1 cellular context compared by ENCODE assay signal in genomic region chr14:69151458-69152180, GRCh38.
TF ChIP-seq lines count a peak whose summit lies in the region.

No MANE protein-coding gene starts in this region.

TF ChIP-seq in HepG2, 621 proteins besides CTCF, POLR2A, EP300 and RAD21 (continued from another document):
- TF ChIP-seq NR2F6 (IDR thresholded peaks at IDR 0.05) (no peak), NR2F6 (CRISPR knock-in tag; IDR thresholded peaks at IDR 0.05) (peak; percentile 29; the same call in 1 of the 2 replicates), MED1 (CRISPR knock-in tag; IDR thresholded peaks at IDR 0.05) (peak; percentile 29; the same call in 1 of the 2 replicates), ZNF121 (CRISPR knock-in tag; IDR thresholded peaks at IDR 0.05) (no peak; the same call in 1 of the 2 replicates), GMEB1 (CRISPR knock-in tag; IDR thresholded peaks at IDR 0.05; ENCODE audit: borderline replicate concordance) (peak; percentile 54; the same call in 1 of the 2 replicates), HBP1 (CRISPR knock-in tag; IDR thresholded peaks at IDR 0.05; ENCODE audit: low read depth) (no peak), KDM5A (IDR thresholded peaks at IDR 0.05; ENCODE audit: borderline replicate concordance, low read length) (peak; percentile 68; the same call in 1 of the 2 replicates), CCDC6 (CRISPR knock-in tag; IDR thresholded peaks at IDR 0.05) (peak; percentile 49; the same call in 1 of the 2 replicates), ZNF607 (CRISPR knock-in tag; IDR thresholded peaks at IDR 0.05; ENCODE audit: borderline replicate concordance) (peak; percentile 74; the same call in 1 of the 2 replicates), NCOR1 (IDR thresholded peaks at IDR 0.05; ENCODE audit: borderline replicate concordance, low read length) (no peak), ZNF335 (CRISPR knock-in tag; IDR thresholded peaks at IDR 0.05) (no peak), U2AF1 (optimal IDR thresholded peaks at IDR 0.05; ENCODE audit: low read depth, low read length) (peak; percentile 93), ZBTB21 (CRISPR knock-in tag; IDR thresholded peaks at IDR 0.05) (no peak), HOXA5 (CRISPR knock-in tag; IDR thresholded peaks at IDR 0.05) (peak; percentile 40; the same call in 1 of the 2 replicates), ZNF256 (CRISPR knock-in tag; conservative IDR thresholded peaks at IDR 0.05) (peak; percentile 66; the same call in 1 of the 2 replicates), RFX3 (CRISPR knock-in tag; IDR thresholded peaks at IDR 0.05) (peak; percentile 44; the same call in 1 of the 2 replicates), ZNF792 (CRISPR knock-in tag; IDR thresholded peaks at IDR 0.05) (peak; percentile 18; the same call in 1 of the 2 replicates), FOXJ3 (CRISPR knock-in tag; IDR thresholded peaks at IDR 0.05; ENCODE audit: borderline replicate concordance) (no peak), KDM4B (CRISPR knock-in tag; IDR thresholded peaks at IDR 0.05) (0 out of 2 replicates have a peak, but pooled peaks have one; percentile 2), RFX5 (IDR thresholded peaks at IDR 0.05; ENCODE audit: low read depth, low read length) (peak; percentile 84), NFYC (CRISPR knock-in tag; IDR thresholded peaks at IDR 0.05) (0 out of 2 replicates have a peak, but pooled peaks have one; percentile 28), FOSL2 (CRISPR knock-in tag; IDR thresholded peaks at IDR 0.05) (no peak), TCF12 (IDR thresholded peaks at IDR 0.05) (no peak), TCF12 (CRISPR knock-in tag; IDR thresholded peaks at IDR 0.05) (peak; percentile 54; the same call in 1 of the 2 replicates), FIP1L1 (IDR thresholded peaks at IDR 0.05; ENCODE audit: borderline replicate concordance, insufficient read depth, low read depth, low read length) (no peak), ZSCAN25 (CRISPR knock-in tag; IDR thresholded peaks at IDR 0.05) (peak; percentile 64), ZNF17 (CRISPR knock-in tag; IDR thresholded peaks at IDR 0.05) (no peak), ELF3 (CRISPR knock-in tag; IDR thresholded peaks at IDR 0.05) (0 out of 2 replicates have a peak, but pooled peaks have one; percentile 7), ZGPAT (CRISPR knock-in tag; IDR thresholded peaks at IDR 0.05) (peak; percentile 78), ZKSCAN8 (CRISPR knock-in tag; IDR thresholded peaks at IDR 0.05; ENCODE audit: borderline replicate concordance) (no peak), ZBTB33 (CRISPR knock-in tag; IDR thresholded peaks at IDR 0.05) (peak; percentile 42; the same call in 1 of the 2 replicates), NONO (IDR thresholded peaks at IDR 0.05) (no peak), NONO (CRISPR knock-in tag; conservative IDR thresholded peaks at IDR 0.05) (peak; percentile 45; the same call in 1 of the 2 replicates), GATAD1 (CRISPR knock-in tag; IDR thresholded peaks at IDR 0.05) (peak; percentile 61; the same call in 1 of the 2 replicates), SNAPC2 (CRISPR knock-in tag; IDR thresholded peaks at IDR 0.05) (peak; percentile 47; the same call in 1 of the 2 replicates), ATAD3A (CRISPR knock-in tag; IDR thresholded peaks at IDR 0.05) (no peak), ZNF878 (CRISPR knock-in tag; IDR thresholded peaks at IDR 0.05) (0 out of 2 replicates have a peak, but pooled peaks have one; percentile 22), MXD1 (CRISPR knock-in tag; IDR thresholded peaks at IDR 0.05) (peak; percentile 75; the same call in 1 of the 2 replicates)
- TF ChIP-seq, protein P1, sequence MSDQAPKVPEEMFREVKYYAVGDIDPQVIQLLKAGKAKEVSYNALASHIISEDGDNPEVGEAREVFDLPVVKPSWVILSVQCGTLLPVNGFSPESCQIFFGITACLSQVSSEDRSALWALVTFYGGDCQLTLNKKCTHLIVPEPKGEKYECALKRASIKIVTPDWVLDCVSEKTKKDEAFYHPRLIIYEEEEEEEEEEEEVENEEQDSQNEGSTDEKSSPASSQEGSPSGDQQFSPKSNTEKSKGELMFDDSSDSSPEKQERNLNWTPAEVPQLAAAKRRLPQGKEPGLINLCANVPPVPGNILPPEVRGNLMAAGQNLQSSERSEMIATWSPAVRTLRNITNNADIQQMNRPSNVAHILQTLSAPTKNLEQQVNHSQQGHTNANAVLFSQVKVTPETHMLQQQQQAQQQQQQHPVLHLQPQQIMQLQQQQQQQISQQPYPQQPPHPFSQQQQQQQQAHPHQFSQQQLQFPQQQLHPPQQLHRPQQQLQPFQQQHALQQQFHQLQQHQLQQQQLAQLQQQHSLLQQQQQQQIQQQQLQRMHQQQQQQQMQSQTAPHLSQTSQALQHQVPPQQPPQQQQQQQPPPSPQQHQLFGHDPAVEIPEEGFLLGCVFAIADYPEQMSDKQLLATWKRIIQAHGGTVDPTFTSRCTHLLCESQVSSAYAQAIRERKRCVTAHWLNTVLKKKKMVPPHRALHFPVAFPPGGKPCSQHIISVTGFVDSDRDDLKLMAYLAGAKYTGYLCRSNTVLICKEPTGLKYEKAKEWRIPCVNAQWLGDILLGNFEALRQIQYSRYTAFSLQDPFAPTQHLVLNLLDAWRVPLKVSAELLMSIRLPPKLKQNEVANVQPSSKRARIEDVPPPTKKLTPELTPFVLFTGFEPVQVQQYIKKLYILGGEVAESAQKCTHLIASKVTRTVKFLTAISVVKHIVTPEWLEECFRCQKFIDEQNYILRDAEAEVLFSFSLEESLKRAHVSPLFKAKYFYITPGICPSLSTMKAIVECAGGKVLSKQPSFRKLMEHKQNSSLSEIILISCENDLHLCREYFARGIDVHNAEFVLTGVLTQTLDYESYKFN (CRISPR knock-in tag; conservative IDR thresholded peaks at IDR 0.05), result 0 out of 2 replicates have a peak, but pooled peaks have one; percentile 14
- TF ChIP-seq, protein P2, sequence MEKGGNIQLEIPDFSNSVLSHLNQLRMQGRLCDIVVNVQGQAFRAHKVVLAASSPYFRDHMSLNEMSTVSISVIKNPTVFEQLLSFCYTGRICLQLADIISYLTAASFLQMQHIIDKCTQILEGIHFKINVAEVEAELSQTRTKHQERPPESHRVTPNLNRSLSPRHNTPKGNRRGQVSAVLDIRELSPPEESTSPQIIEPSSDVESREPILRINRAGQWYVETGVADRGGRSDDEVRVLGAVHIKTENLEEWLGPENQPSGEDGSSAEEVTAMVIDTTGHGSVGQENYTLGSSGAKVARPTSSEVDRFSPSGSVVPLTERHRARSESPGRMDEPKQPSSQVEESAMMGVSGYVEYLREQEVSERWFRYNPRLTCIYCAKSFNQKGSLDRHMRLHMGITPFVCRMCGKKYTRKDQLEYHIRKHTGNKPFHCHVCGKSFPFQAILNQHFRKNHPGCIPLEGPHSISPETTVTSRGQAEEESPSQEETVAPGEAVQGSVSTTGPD (CRISPR knock-in tag; IDR thresholded peaks at IDR 0.05), result no peak
- TF ChIP-seq, protein P3, sequence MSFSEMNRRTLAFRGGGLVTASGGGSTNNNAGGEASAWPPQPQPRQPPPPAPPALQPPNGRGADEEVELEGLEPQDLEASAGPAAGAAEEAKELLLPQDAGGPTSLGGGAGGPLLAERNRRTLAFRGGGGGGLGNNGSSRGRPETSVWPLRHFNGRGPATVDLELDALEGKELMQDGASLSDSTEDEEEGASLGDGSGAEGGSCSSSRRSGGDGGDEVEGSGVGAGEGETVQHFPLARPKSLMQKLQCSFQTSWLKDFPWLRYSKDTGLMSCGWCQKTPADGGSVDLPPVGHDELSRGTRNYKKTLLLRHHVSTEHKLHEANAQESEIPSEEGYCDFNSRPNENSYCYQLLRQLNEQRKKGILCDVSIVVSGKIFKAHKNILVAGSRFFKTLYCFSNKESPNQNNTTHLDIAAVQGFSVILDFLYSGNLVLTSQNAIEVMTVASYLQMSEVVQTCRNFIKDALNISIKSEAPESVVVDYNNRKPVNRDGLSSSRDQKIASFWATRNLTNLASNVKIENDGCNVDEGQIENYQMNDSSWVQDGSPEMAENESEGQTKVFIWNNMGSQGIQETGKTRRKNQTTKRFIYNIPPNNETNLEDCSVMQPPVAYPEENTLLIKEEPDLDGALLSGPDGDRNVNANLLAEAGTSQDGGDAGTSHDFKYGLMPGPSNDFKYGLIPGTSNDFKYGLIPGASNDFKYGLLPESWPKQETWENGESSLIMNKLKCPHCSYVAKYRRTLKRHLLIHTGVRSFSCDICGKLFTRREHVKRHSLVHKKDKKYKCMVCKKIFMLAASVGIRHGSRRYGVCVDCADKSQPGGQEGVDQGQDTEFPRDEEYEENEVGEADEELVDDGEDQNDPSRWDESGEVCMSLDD (CRISPR knock-in tag; IDR thresholded peaks at IDR 0.05; ENCODE audit: borderline replicate concordance), result peak; percentile 86
